ENCODE assay signal across 9 cellular contexts in genomic region chr5:119328753-119329602, GRCh38. TPM values are rescaled to one million over a fixed set of nuclear protein-coding genes. Genes with fewer than 3 reads are reported as not detected.
DNase-seq lines count a peak whose midpoint lies in the region; ATAC-seq and TF ChIP-seq lines count a peak whose summit lies in the region.
"Had no signal": no experiment of that assay in that cellular context is flagged by ENCODE, and none has a peak within 500 bp of the region (broad histone marks: within the 10 kb centered on the region; RNA-seq: fewer than 3 reads in every experiment).

No MANE protein-coding gene starts in this region.

- H3K27me3 Mint-ChIP-seq in endothelial cell (ENCODE audit: unreplicated experiment): peaks cover 6% of the 10 kb centered on the region

- H3K36me3 Mint-ChIP-seq in endothelial cell (ENCODE audit: low read depth, unreplicated experiment): no peaks in the 10 kb centered on the region

- TF ChIP-seq CTCF in astrocyte of the spinal cord (IDR thresholded peaks at IDR 0.05; ENCODE audit: low read depth, low read length) (no peak), endothelial cell (IDR thresholded peaks at IDR 0.05; ENCODE audit: unreplicated experiment) (no peak)

- H2BK5ac ChIP-seq in trophoblast cell (ENCODE audit: low read depth, low read length, poor library complexity): no peak overlapping the region

- H3K4me3 ChIP-seq in astrocyte of the spinal cord (ENCODE audit: low read depth, low read length) (no peak overlapping the region), trophoblast cell (ENCODE audit: low read depth, low read length) (no peak overlapping the region)

- no peak overlapping the region for H4K12ac ChIP-seq in trophoblast cell (ENCODE audit: low read depth, low read length)

- H3K14ac ChIP-seq in trophoblast cell (ENCODE audit: low read length): no peak overlapping the region

- no peaks in the 10 kb centered on the region for H3K9me3 ChIP-seq in trophoblast cell (ENCODE audit: insufficient read depth, low read depth, low read length)

- H4K91ac ChIP-seq in trophoblast cell (ENCODE audit: low read depth, low read length): no peak overlapping the region

- H3K79me2 ChIP-seq in trophoblast cell (ENCODE audit: control insufficient read depth, insufficient read depth, low read length, poor library complexity): peaks cover 1% of the 10 kb centered on the region

- H2BK12ac ChIP-seq in trophoblast cell (ENCODE audit: low read length): no peak overlapping the region

- H3K27ac Mint-ChIP-seq in endothelial cell (ENCODE audit: unreplicated experiment): no peak overlapping the region

- peaks cover 6% of the 10 kb centered on the region for H3K79me1 ChIP-seq in trophoblast cell (ENCODE audit: low read length)

- H3K4me1 Mint-ChIP-seq in endothelial cell (ENCODE audit: unreplicated experiment): peaks cover 13% of the 10 kb centered on the region

- H3K9me3 Mint-ChIP-seq in endothelial cell (ENCODE audit: unreplicated experiment): no peaks in the 10 kb centered on the region
- H3K9me3 Mint-ChIP-seq: nephron had no signal

- H3K23ac ChIP-seq in trophoblast cell (ENCODE audit: low read length): no peak overlapping the region

- H3K4me3 Mint-ChIP-seq in endothelial cell (ENCODE audit: unreplicated experiment): no peak overlapping the region
- H3K4me3 Mint-ChIP-seq: nephron had no signal

- no peak overlapping the region for H3K4me2 ChIP-seq in trophoblast cell (ENCODE audit: low read length)

- ATAC-seq in HG03565 (IDR thresholded peaks at IDR 0.05; ENCODE audit: unreplicated experiment) (no peak), GM18861 (IDR thresholded peaks at IDR 0.05; ENCODE audit: unreplicated experiment) (no peak), HG02623 (IDR thresholded peaks at IDR 0.05; ENCODE audit: unreplicated experiment) (no peak)

- no peak overlapping the region for H3K18ac ChIP-seq in trophoblast cell (ENCODE audit: low read length)

- DNase-seq in DMS79 (lab: John Stamatoyannopoulos, UW): peak; percentile 9
- peak; percentile 61 for DNase-seq in T follicular helper cell (ENCODE audit: low read depth)
- DNase-seq in astrocyte of the spinal cord (ENCODE audit: low read depth, low spot score): peak; percentile 69
- DNase-seq in trophoblast cell: peak; percentile 36 to 61
- DNase-seq in endothelial cell (ENCODE audit: low spot score): no peak

- H3K36me3 ChIP-seq in trophoblast cell (ENCODE audit: control insufficient read depth in 1 of 2, insufficient read depth in 2 of 2, low read length in 2 of 2): no peaks in the 10 kb centered on the region

- no peak overlapping the region for H3K4ac ChIP-seq in trophoblast cell (ENCODE audit: low read depth, low read length)

- 100% methylated on average over 1 of the region's 10 CpGs for WGBS in trophoblast cell (ENCODE audit: extremely low coverage, insufficient coverage, insufficient read length)

- no peak overlapping the region for H4K8ac ChIP-seq in trophoblast cell (ENCODE audit: low read depth, low read length)

- no peaks in the 10 kb centered on the region for H3K27me3 ChIP-seq in trophoblast cell (ENCODE audit: insufficient read depth, low read length)

- no peak overlapping the region for H2BK120ac ChIP-seq in trophoblast cell (ENCODE audit: insufficient read depth, low read length, poor library complexity)

- no peak overlapping the region for H2AFZ ChIP-seq in trophoblast cell (ENCODE audit: insufficient read depth, low read length, poor library complexity)

- H3K9ac ChIP-seq in trophoblast cell (ENCODE audit: low read length): no peak overlapping the region

- H3K27ac ChIP-seq in trophoblast cell (ENCODE audit: low read depth, low read length): no peak overlapping the region

- in situ Hi-C loops in astrocyte of the spinal cord (cut with HindIII; ENCODE audit: low sequenced_read_pairs): no loop called here

- peaks cover 15 to 19% of the 10 kb centered on the region in 2 experiments for H3K4me1 ChIP-seq in trophoblast cell (ENCODE audit: control insufficient read depth in 1 of 2, insufficient read depth in 2 of 2, low read length in 2 of 2)

- H2AK5ac ChIP-seq in trophoblast cell (ENCODE audit: low read length): no peak overlapping the region

RNA-seq across cellular contexts. Expression of gene TNFAIP8, which starts 26.8 kb away (rescaled TPM):
- polyA plus RNA-seq in trophoblast cell (2013): 58.8 and 59.8 TPM in 2 replicates
- total RNA-seq in endothelial cell (ENCODE audit: unreplicated experiment): 7.9 TPM
